In genomic region chr1:26275580-26276431, GRCh38 we compare ENCODE assay signal across 8 cellular contexts. TPM values are rescaled to one million over a fixed set of nuclear protein-coding genes. Genes with fewer than 3 reads are reported as not detected.
DNase-seq lines count a peak whose midpoint lies in the region; ATAC-seq and TF ChIP-seq lines count a peak whose summit lies in the region.

No MANE protein-coding gene starts in this region.

- H3K4me2 ChIP-seq in SU-DHL-6 (ENCODE audit: low read depth, low read length, poor library complexity, severe bottlenecking), result no peak overlapping the region

- H3K9ac ChIP-seq in SU-DHL-6 (ENCODE audit: low read length), result no peak overlapping the region

- no peaks in the 10 kb centered on the region for H3K9me2 ChIP-seq in SU-DHL-6 (replicated peaks; ENCODE audit: insufficient read depth, low read length)

- H3K27me3 ChIP-seq in GM06990 (replicated peaks; ENCODE audit: control insufficient read depth, insufficient read depth, low read length) (no peaks in the 10 kb centered on the region), SU-DHL-6 (ENCODE audit: low read length) (no peaks in the 10 kb centered on the region), adrenal gland (no peaks in the 10 kb centered on the region), cardiac muscle cell (no peaks in the 10 kb centered on the region), upper lobe of left lung (peaks cover 0 to 4% (median 0%) of the 10 kb centered on the region in 4 donors)

- H3K79me2 ChIP-seq in SU-DHL-6 (ENCODE audit: insufficient read depth, low read length), result peaks cover 4% of the 10 kb centered on the region; the same call in 1 of the 2 replicates

- 19 to 31% (median 22%) methylated on average over 3 of the region's 3 CpGs for WGBS in adrenal gland, 4 donors
- 0 to 30% methylated on average over 3 of the region's 3 CpGs for WGBS in upper lobe of left lung, 2 donors

- H3K4me3 ChIP-seq in GM06990 (replicated peaks; ENCODE audit: low read depth, low read length) (no peak overlapping the region), LNCaP clone FGC (ENCODE audit: low read depth, low read length) (no peak overlapping the region), SU-DHL-6 (ENCODE audit: insufficient read depth, low read length, poor library complexity, severe bottlenecking) (no peak overlapping the region), adrenal gland (no peak overlapping the region), cardiac muscle cell (no peak overlapping the region), upper lobe of left lung (peak overlapping the region in 1 of 4 donors; percentile 11)

- H3K9me3 ChIP-seq in SU-DHL-6 (ENCODE audit: insufficient read depth, low read length), result no peaks in the 10 kb centered on the region
- no peaks in the 10 kb centered on the region for H3K9me3 ChIP-seq in adrenal gland (replicated peaks in 1 of 3)
- no peaks in the 10 kb centered on the region for H3K9me3 ChIP-seq in cardiac muscle cell (ENCODE audit: low read depth)
- H3K9me3 ChIP-seq in upper lobe of left lung, result no peaks in the 10 kb centered on the region

- peaks cover 10% of the 10 kb centered on the region; the same call in 1 of the 2 replicates for H3F3A ChIP-seq in SU-DHL-6 (ENCODE audit: insufficient read depth)

- peaks cover 4% of the 10 kb centered on the region for H3K36me3 ChIP-seq in GM06990 (ENCODE audit: control insufficient read depth, insufficient read depth, low read length)
- peaks cover 6% of the 10 kb centered on the region; the same call in 1 of the 2 replicates for H3K36me3 ChIP-seq in SU-DHL-6 (ENCODE audit: low read length)
- no peaks in the 10 kb centered on the region for H3K36me3 ChIP-seq in adrenal gland (replicated peaks in 1 of 2)
- H3K36me3 ChIP-seq in cardiac muscle cell, result peaks cover 38% of the 10 kb centered on the region
- peaks cover 0 to 9% (median 0%) of the 10 kb centered on the region in 4 donors for H3K36me3 ChIP-seq in upper lobe of left lung

- peak; percentile 86 to 87 for ATAC-seq in upper lobe of left lung (ENCODE audit: low FRiP score in 2 of 2)
- ATAC-seq in HG03571 (IDR thresholded peaks at IDR 0.05; ENCODE audit: unreplicated experiment), result no peak

- no peak overlapping the region for H2AFZ ChIP-seq in SU-DHL-6 (ENCODE audit: low read depth, low read length, severe bottlenecking)

- DNase-seq in GM06990 (ENCODE audit: extremely low read depth, insufficient read length) (no peak), LNCaP clone FGC (ENCODE audit: low read depth) (peak; percentile 50), adrenal gland (peak; percentile 81 to 95 (median 88)), cardiac muscle cell (ENCODE audit: low read depth in 1 of 2, low spot score in 1 of 2) (peak; percentile 86 to 99), posterior cingulate gyrus (peak in 8 of 10 donors; percentile 55 to 95 (median 78)), upper lobe of left lung (peak in 1 of 2 donors; percentile 92)

- H3K4me1 ChIP-seq in adrenal gland (replicated peaks in 1 of 2), result peaks cover 14 to 30% of the 10 kb centered on the region in 2 donors
- peaks cover 5% of the 10 kb centered on the region for H3K4me1 ChIP-seq in cardiac muscle cell (ENCODE audit: low read depth)
- H3K4me1 ChIP-seq in upper lobe of left lung, result peaks cover 49 to 54% (median 53%) of the 10 kb centered on the region in 4 donors

- H4K20me1 ChIP-seq in SU-DHL-6 (ENCODE audit: low read depth, low read length), result no peaks in the 10 kb centered on the region; the same call in 1 of the 2 replicates

- TF ChIP-seq CTCF in GM06990 (IDR thresholded peaks at IDR 0.05; ENCODE audit: insufficient read depth, low read length, poor library complexity, severe bottlenecking) (peak; percentile 86), LNCaP clone FGC (IDR thresholded peaks at IDR 0.05; ENCODE audit: control insufficient read depth, extremely low read depth, insufficient read depth) (peak; percentile 75), SU-DHL-6 (IDR thresholded peaks at IDR 0.05; ENCODE audit: insufficient read depth, low read length, poor library complexity, severe bottlenecking) (peak; percentile 77), adrenal gland (IDR thresholded peaks at IDR 0.05) (peak; percentile 64 to 95 (median 84)), cardiac muscle cell (IDR thresholded peaks at IDR 0.05; ENCODE audit: low read depth, low read length) (peak; percentile 81), upper lobe of left lung (IDR thresholded peaks at IDR 0.05) (peak; percentile 73 to 93 (median 92))

- peak in 1 of 4 donors; percentile 39 for TF ChIP-seq EP300 in upper lobe of left lung (IDR thresholded peaks at IDR 0.05)

- intact Hi-C loops in adrenal gland (cut with DNase I), result loop anchor here in 1 of 2 donors (2.0 kb wide), 1 partner anchor 45 kb away; no protein-coding TSS in a partner anchor
- intact Hi-C loops in posterior cingulate gyrus (cut with DNase I), result loop anchor here (2.0 to 5.0 kb wide), 2 partner anchors 44 to 45 kb away; partner anchors contain the start of gene CEP85

- H3K27ac ChIP-seq in SU-DHL-6 (ENCODE audit: low read depth, low read length) (no peak overlapping the region), adrenal gland (peak overlapping the region; percentile 45 to 88 (median 75)), cardiac muscle cell (peak overlapping the region; percentile 26), upper lobe of left lung (peak overlapping the region; percentile 92 to 99 (median 98))

- TF ChIP-seq POLR2A in adrenal gland (IDR thresholded peaks at IDR 0.05), result peak in 1 of 2 donors; percentile 12
- peak in 2 of 4 donors; percentile 42 to 54 for TF ChIP-seq POLR2A in upper lobe of left lung (IDR thresholded peaks at IDR 0.05)

RNA-seq across cellular contexts. Expression of gene SH3BGRL3, which starts 4.1 kb away (rescaled TPM):
- total RNA-seq in adrenal gland (100 to 1,000 TPM in 3 of 8 donors, 10 to 100 TPM in 5; 34.0 to 123 (median 77.9) TPM), cardiac muscle cell (23.0 and 32.9 TPM in 2 replicates), upper lobe of left lung (100 to 1,000 TPM in 4 of 6 donors, 10 to 100 TPM in 2; 39.1 to 271 (median 156) TPM)
- polyA plus RNA-seq in adrenal gland (100 to 1,000 TPM; 178 to 350 (median 321) TPM), cardiac muscle cell (93.4 and 119 TPM in 2 replicates)

RNA-seq across cellular contexts. Expression of gene UBXN11, which starts 30.6 kb away (rescaled TPM):
- total RNA-seq in adrenal gland (10 to 100 TPM in 6 of 8 donors, 1 to 10 TPM in 2; 5.3 to 28.5 (median 13.7) TPM), cardiac muscle cell (13.8 and 21.1 TPM in 2 replicates), upper lobe of left lung (100 to 1,000 TPM in 2 of 6 donors, 10 to 100 TPM in 4; 25.7 to 194 (median 62.5) TPM)
- polyA plus RNA-seq in adrenal gland (100 to 1,000 TPM in 1 of 3 donors, 10 to 100 TPM in 1, 1 to 10 TPM in 1; 5.9 to 154 (median 53.1) TPM), cardiac muscle cell (40.1 and 41.3 TPM in 2 replicates)

RNA-seq across cellular contexts. Expression of gene CEP85, which starts 41.8 kb away (rescaled TPM):
- total RNA-seq in adrenal gland (1 to 10 TPM; 2.6 to 8.7 (median 5.8) TPM), cardiac muscle cell (32.7 and 33.2 TPM in 2 replicates), upper lobe of left lung (10 to 100 TPM; 10.1 to 16.8 (median 10.7) TPM)
- polyA plus RNA-seq in adrenal gland (1 to 10 TPM; 2.5 to 6.1 (median 3.1) TPM), cardiac muscle cell (22.9 and 28.8 TPM in 2 replicates)

RNA-seq across cellular contexts. Expression of gene CD52, which starts 42.0 kb away (rescaled TPM):
- total RNA-seq in adrenal gland (1 to 10 TPM in 6 of 8 donors, not detected in 2; 3.8 to 8.9 (median 4.8) TPM), cardiac muscle cell (not detected in 2 replicates), upper lobe of left lung (100 to 1,000 TPM in 5 of 6 donors, 10 to 100 TPM in 1; 74.4 to 437 (median 172) TPM)
- polyA plus RNA-seq in adrenal gland (100 to 1,000 TPM in 1 of 3 donors, 10 to 100 TPM in 2; 13.6 to 239 (median 14.1) TPM), cardiac muscle cell (2.0 and 3.3 TPM in 2 replicates)
